Comparison of ENCODE assay signal across 14 cellular contexts in genomic region chrX:154037754-154038153, GRCh38. TPM values are rescaled to one million over a fixed set of nuclear protein-coding genes. Genes with fewer than 3 reads are reported as not detected.
DNase-seq lines count a peak whose midpoint lies in the region; ATAC-seq and TF ChIP-seq lines count a peak whose summit lies in the region.
"Had no signal": no experiment of that assay in that cellular context is flagged by ENCODE, and none has a peak within 500 bp of the region (broad histone marks: within the 10 kb centered on the region; RNA-seq: fewer than 3 reads in every experiment).

No MANE protein-coding gene starts in this region.

- H3K9ac ChIP-seq in liver (ENCODE audit: low read depth in 1 of 2, low read length in 2 of 2), result no peak overlapping the region

- DNase-seq in RWPE1 (ENCODE audit: low spot score) (no peak), head of caudate nucleus (no peak), upper lobe of right lung (no peak)
- no peak for DNase-seq in central memory CD8-positive, alpha-beta T cell (ENCODE audit: low spot score in 2 of 2)
- DNase-seq: ACHN; BE2C; C1 segment of cervical spinal cord; Caco-2; CD4-positive, CD25-positive, alpha-beta regulatory T cell; DMS79; GDM1; H9 had no signal

- H3K27ac ChIP-seq in RWPE1 (peak overlapping the region; percentile 92), liver (ENCODE audit: low read depth in 1 of 2, low read length in 2 of 2) (no peak overlapping the region), upper lobe of right lung (no peak overlapping the region)

- peak overlapping the region; percentile 19 for H3K27ac Mint-ChIP-seq in central memory CD8-positive, alpha-beta T cell (ENCODE audit: low read depth)
- H3K27ac Mint-ChIP-seq: H9 had no signal

- H3K36me3 ChIP-seq in liver (ENCODE audit: control insufficient read depth in 4 of 4, insufficient read depth in 3 of 4, low read depth in 1 of 4, low read length in 3 of 4) (no peaks in the 10 kb centered on the region), upper lobe of right lung (no peaks in the 10 kb centered on the region)
- H3K36me3 ChIP-seq: BE2C had no signal

- H3K36me3 Mint-ChIP-seq in central memory CD8-positive, alpha-beta T cell (ENCODE audit: insufficient read depth), result peaks cover 40% of the 10 kb centered on the region

- H3K9me3 Mint-ChIP-seq in central memory CD8-positive, alpha-beta T cell, result no peaks in the 10 kb centered on the region
- H3K9me3 Mint-ChIP-seq: CD4-positive, CD25-positive, alpha-beta regulatory T cell had no signal

- H3K9me3 ChIP-seq in liver (ENCODE audit: control insufficient read depth in 4 of 4, low read length in 3 of 4), result no peaks in the 10 kb centered on the region
- no peaks in the 10 kb centered on the region for H3K9me3 ChIP-seq in upper lobe of right lung
- H3K9me3 ChIP-seq: BE2C, Caco-2 had no signal

- H3K4me3 Mint-ChIP-seq in central memory CD8-positive, alpha-beta T cell, result no peak overlapping the region
- H3K4me3 Mint-ChIP-seq: CD4-positive, CD25-positive, alpha-beta regulatory T cell; H9 had no signal

- peaks cover 0 to 2% (median 0%) of the 10 kb centered on the region in 4 donors for H3K27me3 ChIP-seq in liver (ENCODE audit: control insufficient read depth in 4 of 4, insufficient read depth in 4 of 4, low read length in 3 of 4)
- H3K27me3 ChIP-seq in upper lobe of right lung, result no peaks in the 10 kb centered on the region
- H3K27me3 ChIP-seq: BE2C had no signal

- POLR2A ChIA-PET in RWPE1 (lab: Yijun Ruan, JAX; ENCODE audit: low non-redundant PET), result no interaction called here

- ATAC-seq in central memory CD8-positive, alpha-beta T cell (replicated peaks; ENCODE audit: extremely low read depth, poor library complexity, severe bottlenecking), result no peak
- ATAC-seq in upper lobe of right lung (no peak), GM21381 (IDR thresholded peaks at IDR 0.05; ENCODE audit: unreplicated experiment) (no peak)

- 49% methylated on average over 5 of the region's 5 CpGs for WGBS in liver

- TF ChIP-seq RAD21 in liver (IDR thresholded peaks at IDR 0.05), result no peak

- peaks cover 36% of the 10 kb centered on the region for H3K4me1 Mint-ChIP-seq in central memory CD8-positive, alpha-beta T cell

- CTCF ChIA-PET in RWPE1 (lab: Yijun Ruan, JAX), result no interaction called here

- intact Hi-C loops in head of caudate nucleus (cut with DNase I) (no loop called here), upper lobe of right lung (cut with DNase I) (no loop called here)

- TF ChIP-seq CTCF in RWPE1 (conservative IDR thresholded peaks at IDR 0.05; ENCODE audit: low read depth), result no peak
- no peak for TF ChIP-seq CTCF in liver (IDR thresholded peaks at IDR 0.05; ENCODE audit: low read depth, low read length, missing input control)
- TF ChIP-seq CTCF in upper lobe of right lung (IDR thresholded peaks at IDR 0.05), result no peak

- no peak overlapping the region for H3K4me3 ChIP-seq in liver (ENCODE audit: low read depth in 1 of 3, low read length in 3 of 3)
- H3K4me3 ChIP-seq in upper lobe of right lung, result no peak overlapping the region

- no peaks in the 10 kb centered on the region for H3K27me3 Mint-ChIP-seq in central memory CD8-positive, alpha-beta T cell
- H3K27me3 Mint-ChIP-seq: CD4-positive, CD25-positive, alpha-beta regulatory T cell had no signal

- peaks cover 0 to 4% (median 2%) of the 10 kb centered on the region in 4 donors for H3K4me1 ChIP-seq in liver (ENCODE audit: control insufficient read depth in 4 of 4, insufficient read depth in 4 of 4, low read length in 3 of 4)
- H3K4me1 ChIP-seq in upper lobe of right lung, result peaks cover 10% of the 10 kb centered on the region
- H3K4me1 ChIP-seq: BE2C, Caco-2 had no signal

TF ChIP-seq in liver, 16 proteins besides CTCF, POLR2A, EP300 and RAD21:
- TF ChIP-seq NR2F2 (IDR thresholded peaks at IDR 0.05), result no peak
- no peak for TF ChIP-seq REST (IDR thresholded peaks at IDR 0.05)
- TF ChIP-seq HNF4A (conservative IDR thresholded peaks at IDR 0.05), result peak; percentile 42 to 62

RNA-seq across cellular contexts. Expression of gene IRAK1, which starts 18.1 kb away (rescaled TPM):
- total RNA-seq in liver, result 10 to 100 TPM; 17.6 to 35.6 TPM
- polyA plus RNA-seq in liver, result 10 to 100 TPM; 19.1 to 55.8 TPM
- total RNA-seq in upper lobe of right lung, result 89.4 TPM

RNA-seq across cellular contexts. Expression of gene MECP2, which starts 59.8 kb away (rescaled TPM):
- total RNA-seq in liver (10 to 100 TPM; 11.1 to 22.0 TPM), upper lobe of right lung (58.6 TPM)
- polyA plus RNA-seq in liver, result 1 to 10 TPM; 6.9 to 8.8 TPM
